15 cellular contexts compared by ENCODE assay signal in genomic region chr4:14716622-14717021, GRCh38.
"Had no signal": no experiment of that assay in that cellular context is flagged by ENCODE, and none has a peak within 500 bp of the region (broad histone marks: within the 10 kb centered on the region; RNA-seq: fewer than 3 reads in every experiment).

No MANE protein-coding gene starts in this region.

- H3K4me1 ChIP-seq: body of pancreas, left ventricle myocardium inferior, prostate gland, right atrium auricular region had no signal

- H3K27me3 ChIP-seq: body of pancreas, ovary, right atrium auricular region, tibial artery had no signal

- H3K27ac ChIP-seq: body of pancreas, left ventricle myocardium inferior, ovary, prostate gland, right atrium auricular region, tibial artery had no signal

- ATAC-seq: body of pancreas, natural killer cell had no signal

- H3K4me3 ChIP-seq: body of pancreas, left ventricle myocardium inferior, ovary, prostate gland, right atrium auricular region, tibial artery had no signal

- H3K36me3 ChIP-seq: left ventricle myocardium inferior, ovary, prostate gland, right atrium auricular region, tibial artery had no signal

- DNase-seq: activated CD4-positive, alpha-beta T cell treated with anti-CD3 and anti-CD28 coated beads for 1 hour; activated gamma-delta T cell treated with Interleukin-2 at 50 U/mL for 16 hours; activated T-cell treated with anti-CD3 and anti-CD28 coated beads, Interleukin-2, amount 50 U/mL, for 1 hour; anterior cingulate cortex; body of pancreas; erythroblast; foreskin melanocyte; left ventricle myocardium inferior; natural killer cell; ovary; stimulated activated CD4-positive, alpha-beta T cell treated with anti-CD3 and anti-CD28 coated beads, Interleukin-12 subunit alpha, Interleukin-12 subunit beta, amount 100 ng/mL, for 4 hours; stimulated activated CD4-positive, alpha-beta T cell treated with anti-CD3 and anti-CD28 coated beads, Interleukin-4, amount 100 ng/mL, for 4 hours; tibial artery had no signal

- H3K9me3 ChIP-seq: body of pancreas, ovary, prostate gland, right atrium auricular region, tibial artery had no signal
